ENCODE assay signal across 9 cellular contexts in genomic region chr5:148791334-148791667, GRCh38. TPM values are rescaled to one million over a fixed set of nuclear protein-coding genes. Genes with fewer than 3 reads are reported as not detected.
DNase-seq lines count a peak whose midpoint lies in the region; ATAC-seq, FAIRE-seq and TF ChIP-seq lines count a peak whose summit lies in the region.
"Had no signal": no experiment of that assay in that cellular context is flagged by ENCODE, and none has a peak within 500 bp of the region (broad histone marks: within the 10 kb centered on the region; RNA-seq: fewer than 3 reads in every experiment).

No MANE protein-coding gene starts in this region.

- H3K4me1 Mint-ChIP-seq in astrocyte (ENCODE audit: low read depth, unreplicated experiment) = peaks cover 47% of the 10 kb centered on the region

- DNase-seq in GM10248 (ENCODE audit: extremely low spot score) (peak; percentile 43), astrocyte (ENCODE audit: low read depth) (peak; percentile 62), NCI-H1105 (lab: John Stamatoyannopoulos, UW) (no peak), NCI-H187 (lab: John Stamatoyannopoulos, UW) (no peak), ascending aorta (ENCODE audit: low spot score in 2 of 2) (no peak), dedifferentiated amniotic fluid mesenchymal stem cell (ENCODE audit: extremely low spot score) (no peak)

- intact Hi-C loops in ascending aorta (cut with DNase I) = no loop called here

- no peak overlapping the region for H2AFZ ChIP-seq in astrocyte (ENCODE audit: low read depth, low read length)

- no peaks in the 10 kb centered on the region for H3K36me3 Mint-ChIP-seq in astrocyte (ENCODE audit: low read depth, unreplicated experiment)

- H3K4me3 Mint-ChIP-seq in astrocyte (ENCODE audit: unreplicated experiment) = no peak overlapping the region

- H3K27me3 ChIP-seq in astrocyte (ENCODE audit: insufficient read depth, low read length) = no peaks in the 10 kb centered on the region
- no peaks in the 10 kb centered on the region for H3K27me3 ChIP-seq in ascending aorta

- H3K9ac ChIP-seq in astrocyte (ENCODE audit: low read length) = no peak overlapping the region

- no peaks in the 10 kb centered on the region for H3K36me3 ChIP-seq in astrocyte (ENCODE audit: insufficient read depth, low read length)
- H3K36me3 ChIP-seq in ascending aorta = no peaks in the 10 kb centered on the region

- peak; percentile 90 for ATAC-seq in GM19463 (IDR thresholded peaks at IDR 0.05; ENCODE audit: unreplicated experiment)
- peak; percentile 95 for ATAC-seq in HG03280 (IDR thresholded peaks at IDR 0.05; ENCODE audit: unreplicated experiment)

- no peaks in the 10 kb centered on the region for H3K9me3 ChIP-seq in astrocyte (ENCODE audit: insufficient read depth, low read depth, low read length)
- H3K9me3 ChIP-seq in ascending aorta = no peaks in the 10 kb centered on the region

- no peak overlapping the region for H3K27ac Mint-ChIP-seq in astrocyte (ENCODE audit: unreplicated experiment)

- no peaks in the 10 kb centered on the region for H3K79me2 ChIP-seq in astrocyte (ENCODE audit: insufficient read depth, low read length)

- H3K27ac ChIP-seq in astrocyte (ENCODE audit: low read depth, low read length) = no peak overlapping the region
- H3K27ac ChIP-seq in ascending aorta = no peak overlapping the region
- H3K27ac ChIP-seq: VCaP had no signal

- POLR2A ChIA-PET in GM10248 (lab: Yijun Ruan, JAX) = no interaction called here

- no peak for TF ChIP-seq CTCF in GM10248 (IDR thresholded peaks at IDR 0.05; ENCODE audit: control extremely low read depth, extremely low read depth, low read depth, missing control alignments)
- TF ChIP-seq CTCF in astrocyte (IDR thresholded peaks at IDR 0.05; ENCODE audit: insufficient read depth, low read depth, low read length) = no peak
- TF ChIP-seq CTCF in ascending aorta (IDR thresholded peaks at IDR 0.05) = no peak

- no peaks in the 10 kb centered on the region for H3K27me3 Mint-ChIP-seq in astrocyte (ENCODE audit: low read depth, unreplicated experiment)

- FAIRE-seq in astrocyte (lab: Jason Lieb, UNC) = no peak

- no peaks in the 10 kb centered on the region for H3K9me3 Mint-ChIP-seq in astrocyte (ENCODE audit: unreplicated experiment)

- H3K4me3 ChIP-seq in astrocyte (ENCODE audit: insufficient read depth, low read depth, low read length) (no peak overlapping the region), ascending aorta (no peak overlapping the region)

- CTCF ChIA-PET in GM10248 (lab: Yijun Ruan, JAX) = interaction anchor here (0.8 to 5.7 kb wide), 9 partner anchors 8 to 166 kb away, joined by 3 to 37 read pairs (median 6); no protein-coding TSS in a partner anchor

- H3K4me1 ChIP-seq in astrocyte (ENCODE audit: insufficient read depth, low read length) (peaks cover 24% of the 10 kb centered on the region), ascending aorta (no peaks in the 10 kb centered on the region)

- H3K4me2 ChIP-seq in astrocyte (ENCODE audit: low read length) = peak overlapping the region; percentile 8

- no peaks in the 10 kb centered on the region for H4K20me1 ChIP-seq in astrocyte (ENCODE audit: insufficient read depth, low read length)

RNA-seq across cellular contexts. Expression of gene ADRB2, which starts 35.1 kb away (rescaled TPM):
- total RNA-seq in astrocyte = 0.62 and 0.64 TPM in 2 replicates
- total RNA-seq in ascending aorta = 11.2 TPM

Comparison
In these comparisons a context has a peak if more than half of its experiments do, and no peak if none do; other contexts are left out.
1. DNase-seq: peak in GM10248 (single experiment) and astrocyte (single experiment); none in NCI-H1105 (single experiment), NCI-H187 (0 of 2), ascending aorta (0 of 2) and dedifferentiated amniotic fluid mesenchymal stem cell (single experiment).